ENCODE assay signal across 1 cellular context in the genomic region with DNA sequence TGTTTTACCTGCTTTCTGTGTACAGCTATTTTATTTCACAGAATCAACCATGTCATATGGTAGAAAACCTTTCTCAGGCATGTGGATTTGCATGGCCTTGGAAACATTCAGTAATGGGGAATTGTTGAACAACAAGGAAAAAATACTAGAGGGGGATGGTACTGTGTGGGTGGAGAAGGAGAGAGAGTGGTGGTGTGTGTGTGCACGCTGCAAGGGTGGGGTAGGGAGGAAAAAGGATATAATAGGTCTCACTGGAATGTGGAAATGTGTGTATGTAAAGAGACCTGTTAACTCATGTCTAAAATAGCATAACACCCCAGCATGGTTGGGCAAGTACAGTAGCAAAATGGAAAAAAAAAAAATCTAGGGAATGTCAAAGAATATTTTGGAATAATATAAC.
TF ChIP-seq lines count a peak whose summit lies in the region.

No MANE protein-coding gene starts in this region.

TF ChIP-seq in IMR-90, 13 proteins besides CTCF, POLR2A, EP300 and RAD21 (continued from another document):
- TF ChIP-seq CHD1 (IDR thresholded peaks at IDR 0.05; ENCODE audit: low read depth, low read length), result no peak
- TF ChIP-seq RFX5 (IDR thresholded peaks at IDR 0.05; ENCODE audit: low read depth, low read length), result no peak
- TF ChIP-seq FOS (IDR thresholded peaks at IDR 0.05; ENCODE audit: low read depth, low read length), result no peak
- TF ChIP-seq BHLHE40 (IDR thresholded peaks at IDR 0.05; ENCODE audit: low read depth, low read length), result no peak
- TF ChIP-seq RCOR1 (IDR thresholded peaks at IDR 0.05; ENCODE audit: insufficient replicate concordance, low read length), result no peak
- no peak for TF ChIP-seq NFE2L2 (IDR thresholded peaks at IDR 0.05; ENCODE audit: low read depth, low read length)
- TF ChIP-seq MAZ (IDR thresholded peaks at IDR 0.05; ENCODE audit: borderline replicate concordance, low read depth, low read length), result no peak
- TF ChIP-seq MAFK (IDR thresholded peaks at IDR 0.05; ENCODE audit: low read depth, low read length), result no peak
- TF ChIP-seq, protein P1, sequence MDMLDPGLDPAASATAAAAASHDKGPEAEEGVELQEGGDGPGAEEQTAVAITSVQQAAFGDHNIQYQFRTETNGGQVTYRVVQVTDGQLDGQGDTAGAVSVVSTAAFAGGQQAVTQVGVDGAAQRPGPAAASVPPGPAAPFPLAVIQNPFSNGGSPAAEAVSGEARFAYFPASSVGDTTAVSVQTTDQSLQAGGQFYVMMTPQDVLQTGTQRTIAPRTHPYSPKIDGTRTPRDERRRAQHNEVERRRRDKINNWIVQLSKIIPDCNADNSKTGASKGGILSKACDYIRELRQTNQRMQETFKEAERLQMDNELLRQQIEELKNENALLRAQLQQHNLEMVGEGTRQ (IDR thresholded peaks at IDR 0.05; ENCODE audit: low read depth, low read length), result no peak
- no peak for TF ChIP-seq MXI1 (IDR thresholded peaks at IDR 0.05; ENCODE audit: borderline replicate concordance, low read depth, low read length)
